ENCODE assay signal across 1 cellular context in the genomic region with DNA sequence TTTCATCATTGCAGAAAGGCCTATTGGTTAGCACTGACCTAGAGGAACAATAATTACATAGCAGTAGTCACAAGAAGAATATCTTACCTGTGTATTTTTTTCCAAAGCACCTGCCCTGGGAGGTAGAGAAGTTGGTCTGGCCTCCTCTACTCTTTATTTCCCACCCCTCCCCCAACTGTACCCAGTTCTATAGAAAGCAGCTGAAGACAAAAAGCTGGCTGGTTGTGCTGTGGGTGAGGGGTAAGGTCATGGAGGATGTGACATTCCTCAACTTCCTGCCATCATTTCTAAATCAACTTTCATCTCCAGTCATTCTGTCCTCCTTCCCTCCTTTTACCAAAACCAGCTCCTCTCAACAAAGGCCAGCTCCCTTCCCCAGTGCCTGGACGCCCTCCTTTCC.
TF ChIP-seq lines count a peak whose summit lies in the region.

No MANE protein-coding gene starts in this region.

TF ChIP-seq in GM23338, 12 proteins besides CTCF, POLR2A, EP300 and RAD21 (continued from another document):
- TF ChIP-seq, protein P1, sequence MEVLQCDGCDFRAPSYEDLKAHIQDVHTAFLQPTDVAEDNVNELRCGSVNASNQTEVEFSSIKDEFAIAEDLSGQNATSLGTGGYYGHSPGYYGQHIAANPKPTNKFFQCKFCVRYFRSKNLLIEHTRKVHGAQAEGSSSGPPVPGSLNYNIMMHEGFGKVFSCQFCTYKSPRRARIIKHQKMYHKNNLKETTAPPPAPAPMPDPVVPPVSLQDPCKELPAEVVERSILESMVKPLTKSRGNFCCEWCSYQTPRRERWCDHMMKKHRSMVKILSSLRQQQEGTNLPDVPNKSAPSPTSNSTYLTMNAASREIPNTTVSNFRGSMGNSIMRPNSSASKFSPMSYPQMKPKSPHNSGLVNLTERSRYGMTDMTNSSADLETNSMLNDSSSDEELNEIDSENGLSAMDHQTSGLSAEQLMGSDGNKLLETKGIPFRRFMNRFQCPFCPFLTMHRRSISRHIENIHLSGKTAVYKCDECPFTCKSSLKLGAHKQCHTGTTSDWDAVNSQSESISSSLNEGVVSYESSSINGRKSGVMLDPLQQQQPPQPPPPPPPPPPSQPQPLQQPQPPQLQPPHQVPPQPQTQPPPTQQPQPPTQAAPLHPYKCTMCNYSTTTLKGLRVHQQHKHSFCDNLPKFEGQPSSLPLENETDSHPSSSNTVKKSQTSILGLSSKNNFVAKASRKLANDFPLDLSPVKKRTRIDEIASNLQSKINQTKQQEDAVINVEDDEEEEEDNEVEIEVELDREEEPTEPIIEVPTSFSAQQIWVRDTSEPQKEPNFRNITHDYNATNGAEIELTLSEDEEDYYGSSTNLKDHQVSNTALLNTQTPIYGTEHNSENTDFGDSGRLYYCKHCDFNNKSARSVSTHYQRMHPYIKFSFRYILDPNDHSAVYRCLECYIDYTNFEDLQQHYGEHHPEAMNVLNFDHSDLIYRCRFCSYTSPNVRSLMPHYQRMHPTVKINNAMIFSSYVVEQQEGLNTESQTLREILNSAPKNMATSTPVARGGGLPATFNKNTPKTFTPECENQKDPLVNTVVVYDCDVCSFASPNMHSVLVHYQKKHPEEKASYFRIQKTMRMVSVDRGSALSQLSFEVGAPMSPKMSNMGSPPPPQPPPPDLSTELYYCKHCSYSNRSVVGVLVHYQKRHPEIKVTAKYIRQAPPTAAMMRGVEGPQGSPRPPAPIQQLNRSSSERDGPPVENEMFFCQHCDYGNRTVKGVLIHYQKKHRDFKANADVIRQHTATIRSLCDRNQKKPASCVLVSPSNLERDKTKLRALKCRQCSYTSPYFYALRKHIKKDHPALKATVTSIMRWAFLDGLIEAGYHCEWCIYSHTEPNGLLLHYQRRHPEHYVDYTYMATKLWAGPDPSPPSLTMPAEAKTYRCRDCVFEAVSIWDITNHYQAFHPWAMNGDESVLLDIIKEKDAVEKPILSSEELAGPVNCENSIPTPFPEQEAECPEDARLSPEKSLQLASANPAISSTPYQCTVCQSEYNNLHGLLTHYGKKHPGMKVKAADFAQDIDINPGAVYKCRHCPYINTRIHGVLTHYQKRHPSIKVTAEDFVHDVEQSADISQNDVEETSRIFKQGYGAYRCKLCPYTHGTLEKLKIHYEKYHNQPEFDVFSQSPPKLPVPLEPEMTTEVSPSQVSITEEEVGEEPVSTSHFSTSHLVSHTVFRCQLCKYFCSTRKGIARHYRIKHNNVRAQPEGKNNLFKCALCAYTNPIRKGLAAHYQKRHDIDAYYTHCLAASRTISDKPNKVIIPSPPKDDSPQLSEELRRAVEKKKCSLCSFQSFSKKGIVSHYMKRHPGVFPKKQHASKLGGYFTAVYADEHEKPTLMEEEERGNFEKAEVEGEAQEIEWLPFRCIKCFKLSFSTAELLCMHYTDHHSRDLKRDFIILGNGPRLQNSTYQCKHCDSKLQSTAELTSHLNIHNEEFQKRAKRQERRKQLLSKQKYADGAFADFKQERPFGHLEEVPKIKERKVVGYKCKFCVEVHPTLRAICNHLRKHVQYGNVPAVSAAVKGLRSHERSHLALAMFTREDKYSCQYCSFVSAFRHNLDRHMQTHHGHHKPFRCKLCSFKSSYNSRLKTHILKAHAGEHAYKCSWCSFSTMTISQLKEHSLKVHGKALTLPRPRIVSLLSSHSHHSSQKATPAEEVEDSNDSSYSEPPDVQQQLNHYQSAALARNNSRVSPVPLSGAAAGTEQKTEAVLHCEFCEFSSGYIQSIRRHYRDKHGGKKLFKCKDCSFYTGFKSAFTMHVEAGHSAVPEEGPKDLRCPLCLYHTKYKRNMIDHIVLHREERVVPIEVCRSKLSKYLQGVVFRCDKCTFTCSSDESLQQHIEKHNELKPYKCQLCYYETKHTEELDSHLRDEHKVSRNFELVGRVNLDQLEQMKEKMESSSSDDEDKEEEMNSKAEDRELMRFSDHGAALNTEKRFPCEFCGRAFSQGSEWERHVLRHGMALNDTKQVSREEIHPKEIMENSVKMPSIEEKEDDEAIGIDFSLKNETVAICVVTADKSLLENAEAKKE (CRISPR knock-in tag; IDR thresholded peaks at IDR 0.05): no peak
- TF ChIP-seq EZH2 (IDR thresholded peaks at IDR 0.05; ENCODE audit: low read depth, unreplicated experiment) (no peak), POLR2AphosphoS5 (IDR thresholded peaks at IDR 0.05; ENCODE audit: low read depth) (no peak), CREB1 (CRISPR knock-in tag; IDR thresholded peaks at IDR 0.05; ENCODE audit: low read depth) (no peak)
- TF ChIP-seq, protein P2, sequence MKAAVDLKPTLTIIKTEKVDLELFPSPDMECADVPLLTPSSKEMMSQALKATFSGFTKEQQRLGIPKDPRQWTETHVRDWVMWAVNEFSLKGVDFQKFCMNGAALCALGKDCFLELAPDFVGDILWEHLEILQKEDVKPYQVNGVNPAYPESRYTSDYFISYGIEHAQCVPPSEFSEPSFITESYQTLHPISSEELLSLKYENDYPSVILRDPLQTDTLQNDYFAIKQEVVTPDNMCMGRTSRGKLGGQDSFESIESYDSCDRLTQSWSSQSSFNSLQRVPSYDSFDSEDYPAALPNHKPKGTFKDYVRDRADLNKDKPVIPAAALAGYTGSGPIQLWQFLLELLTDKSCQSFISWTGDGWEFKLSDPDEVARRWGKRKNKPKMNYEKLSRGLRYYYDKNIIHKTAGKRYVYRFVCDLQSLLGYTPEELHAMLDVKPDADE (IDR thresholded peaks at IDR 0.05): no peak
